15 cellular contexts compared by ENCODE assay signal in the genomic region with DNA sequence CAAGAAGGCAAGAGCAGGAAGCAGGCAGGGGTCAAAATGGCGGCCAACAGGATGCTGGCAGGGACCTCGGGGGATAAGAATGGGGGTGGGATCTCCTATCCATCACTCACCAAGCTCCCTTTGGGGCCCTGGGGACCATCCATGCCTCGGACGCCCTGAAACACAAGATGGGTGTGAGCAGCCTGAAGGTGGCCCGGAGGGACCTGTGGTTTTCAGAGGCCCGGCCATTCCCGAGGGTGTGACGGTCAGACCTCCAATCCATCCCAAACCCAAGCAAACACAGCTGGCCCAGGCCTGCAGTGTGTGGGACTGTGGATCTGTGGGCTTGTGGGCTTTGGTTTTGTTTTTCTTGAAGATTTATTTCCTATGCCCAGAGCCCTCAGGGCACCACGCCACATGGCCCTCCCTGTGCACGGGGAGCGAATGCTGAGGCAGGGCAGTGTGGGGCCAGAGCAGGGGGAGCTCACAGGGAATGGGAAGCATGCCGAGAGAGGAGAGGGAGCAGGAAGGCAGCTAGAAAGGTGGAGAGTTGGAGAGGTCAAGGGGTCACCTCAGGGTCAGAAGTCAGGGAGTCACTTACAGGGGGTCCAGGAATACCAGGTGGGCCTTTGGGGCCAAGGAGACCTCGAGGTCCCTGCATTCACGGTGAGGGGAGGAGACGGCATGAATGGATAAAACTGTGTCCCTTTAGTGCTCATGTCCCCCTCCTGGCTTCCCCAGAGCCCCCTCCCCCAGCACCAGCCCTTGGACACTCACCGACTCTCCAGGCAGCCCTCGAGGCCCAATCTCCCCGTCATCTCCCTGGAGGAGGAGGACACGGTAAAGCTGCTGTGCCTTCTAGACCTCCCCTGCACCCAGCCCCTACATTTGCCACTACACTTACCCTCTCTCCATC.
"Had no signal": no experiment of that assay in that cellular context is flagged by ENCODE, and none has a peak within 500 bp of the region (broad histone marks: within the 10 kb centered on the region; RNA-seq: fewer than 3 reads in every experiment).

No MANE protein-coding gene starts in this region.

- H3K27ac ChIP-seq: cardiac muscle cell, esophagus muscularis mucosa, ovary, thoracic aorta had no signal

- DNase-seq: activated naive CD4-positive, alpha-beta T cell treated with Interleukin-2 at 50 U/mL for 16 hours; hypothalamus; left ventricle myocardium superior; naive thymus-derived CD8-positive, alpha-beta T cell; stimulated activated CD4-positive, alpha-beta T cell treated with anti-CD3 and anti-CD28 coated beads, Interleukin-12 subunit alpha, Interleukin-12 subunit beta, amount 100 ng/mL, for 4 hours; stimulated activated CD4-positive, alpha-beta T cell treated with anti-CD3 and anti-CD28 coated beads, Interleukin-2, amount 100 ng/mL, for 24 hours; T-helper 9 cell had no signal

- H3K9me3 ChIP-seq: esophagus muscularis mucosa, mucosa of descending colon, ovary, thoracic aorta had no signal

- H3K27me3 ChIP-seq: cardiac muscle cell, esophagus muscularis mucosa, ovary had no signal

- H3K4me1 ChIP-seq: esophagus muscularis mucosa had no signal

- H3K36me3 ChIP-seq: cardiac muscle cell, esophagus muscularis mucosa, ovary, thoracic aorta had no signal

- FAIRE-seq: endometrium, kidney had no signal

- H3K4me3 ChIP-seq: cardiac muscle cell, esophagus muscularis mucosa, mucosa of descending colon, ovary, thoracic aorta had no signal

- H3K27ac Mint-ChIP-seq: memory B cell had no signal

- ATAC-seq: left ventricle myocardium superior; mucosa of descending colon; naive thymus-derived CD8-positive, alpha-beta T cell had no signal

- H3K4me3 Mint-ChIP-seq: memory B cell; naive thymus-derived CD8-positive, alpha-beta T cell had no signal
